In genomic region chr3:129017531-129017899, GRCh38 we compare ENCODE assay signal across 1 cellular context.
TF ChIP-seq lines count a peak whose summit lies in the region.

No MANE protein-coding gene starts in this region.

TF ChIP-seq in K562, 482 proteins besides CTCF, POLR2A, EP300 and RAD21:
- TF ChIP-seq ZKSCAN8 (CRISPR knock-in tag; IDR thresholded peaks at IDR 0.05) (no peak), NFXL1 (CRISPR knock-in tag; IDR thresholded peaks at IDR 0.05) (no peak), KLF13 (tag; IDR thresholded peaks at IDR 0.05; ENCODE audit: borderline replicate concordance, low read depth) (no peak), ZNF316 (IDR thresholded peaks at IDR 0.05) (no peak), CREBBP (IDR thresholded peaks at IDR 0.05; ENCODE audit: low read depth, low read length) (no peak), ILF3 (IDR thresholded peaks at IDR 0.05; ENCODE audit: borderline replicate concordance) (no peak), ZNF12 (CRISPR knock-in tag; IDR thresholded peaks at IDR 0.05) (no peak), MEF2A (IDR thresholded peaks at IDR 0.05; ENCODE audit: control insufficient read depth, low read depth, low read length) (no peak), FOXA3 (CRISPR knock-in tag; conservative IDR thresholded peaks at IDR 0.05 in 1 of 2, IDR thresholded peaks at IDR 0.05 in 1 of 2) (no peak), MYC (IDR thresholded peaks at IDR 0.05; ENCODE audit: low read depth, low read length) (no peak), MYC (CRISPR knock-in tag; IDR thresholded peaks at IDR 0.05; ENCODE audit: borderline replicate concordance, low read depth) (no peak), GATA2 (CRISPR knock-in tag; IDR thresholded peaks at IDR 0.05) (no peak), PHF8 (IDR thresholded peaks at IDR 0.05; ENCODE audit: borderline replicate concordance, low read length) (no peak)
TF ChIP-seq in K562: peak in this region for 0.
